ENCODE assay signal across 9 cellular contexts in the genomic region with DNA sequence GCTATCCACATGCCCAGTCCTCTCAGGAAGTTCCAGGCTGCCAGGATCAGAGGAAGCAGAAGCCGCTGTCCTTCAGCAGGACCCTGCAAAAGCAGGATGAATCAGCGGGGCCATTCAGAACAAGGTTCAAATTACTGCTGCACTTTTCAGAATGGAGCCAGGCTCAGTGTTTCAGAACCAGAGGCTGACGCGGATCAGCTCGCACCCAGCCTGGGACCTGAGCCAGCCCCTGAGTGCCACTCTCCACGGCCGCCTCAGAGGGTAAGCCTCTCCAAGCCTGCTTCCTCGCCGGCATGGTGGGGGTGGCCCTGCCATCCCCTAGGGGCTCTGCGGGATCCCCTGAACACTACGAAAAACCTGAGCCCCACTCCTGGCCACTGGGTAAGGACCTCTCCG. TPM values are rescaled to one million over a fixed set of nuclear protein-coding genes. Genes with fewer than 3 reads are reported as not detected.
A peak's percentile ranks its signal among the peaks of the same experiment; 100 is the strongest.
DNase-seq lines count a peak whose midpoint lies in the region; ATAC-seq and TF ChIP-seq lines count a peak whose summit lies in the region.
"Had no signal": no experiment of that assay in that cellular context is flagged by ENCODE, and none has a peak within 500 bp of the region (broad histone marks: within the 10 kb centered on the region; RNA-seq: fewer than 3 reads in every experiment).

No MANE protein-coding gene starts in this region.

- H3K36me3 Mint-ChIP-seq in naive thymus-derived CD8-positive, alpha-beta T cell = peaks cover 0 to 44% (median 4%) of the 10 kb centered on the region in 3 donors

- intact Hi-C loops in esophagus muscularis mucosa (cut with DNase I) = no loop called here

- no peak overlapping the region for H3K18ac ChIP-seq in mesendoderm (ENCODE audit: low read length)

- H3K9me2 ChIP-seq in MM.1S (replicated peaks; ENCODE audit: insufficient read depth, low read length) = no peaks in the 10 kb centered on the region

- H3F3A ChIP-seq in MM.1S (ENCODE audit: insufficient read depth, low read length) = peaks cover 26% of the 10 kb centered on the region

- H3K27ac ChIP-seq in esophagus muscularis mucosa (replicated peaks in 1 of 4) (peak overlapping the region in 3 of 4 donors; percentile 40 to 66 (median 54)), mesendoderm (ENCODE audit: low read depth, low read length) (no peak overlapping the region), MM.1S (ENCODE audit: low read length) (no peak overlapping the region)

- no peak overlapping the region for H3K23ac ChIP-seq in mesendoderm (ENCODE audit: low read length)

- H3K36me3 ChIP-seq in esophagus muscularis mucosa (peaks cover 0 to 4% (median 0%) of the 10 kb centered on the region in 4 donors), mesendoderm (ENCODE audit: control insufficient read depth, insufficient read depth, low read length) (no peaks in the 10 kb centered on the region), MM.1S (replicated peaks; ENCODE audit: insufficient read depth, low read length) (no peaks in the 10 kb centered on the region; the same call in 1 of the 2 replicates)

- peak overlapping the region; percentile 18 to 92 (median 85) for H3K4me3 Mint-ChIP-seq in naive thymus-derived CD8-positive, alpha-beta T cell

- H3K56ac ChIP-seq in mesendoderm (ENCODE audit: low read length) = no peak overlapping the region

- no peak overlapping the region for H3K4ac ChIP-seq in mesendoderm (ENCODE audit: low read depth, low read length)

- H3K9me3 Mint-ChIP-seq in naive thymus-derived CD8-positive, alpha-beta T cell = no peaks in the 10 kb centered on the region

- no peak overlapping the region for H4K8ac ChIP-seq in mesendoderm (ENCODE audit: low read depth, low read length)

- H3K79me1 ChIP-seq in mesendoderm (ENCODE audit: low read length) = peaks cover 30% of the 10 kb centered on the region

- TF ChIP-seq POLR2A in esophagus muscularis mucosa (IDR thresholded peaks at IDR 0.05; ENCODE audit: low read depth) = no peak

- H4K20me1 ChIP-seq in MM.1S (ENCODE audit: insufficient read depth, low read length) = no peaks in the 10 kb centered on the region

- H4K5ac ChIP-seq in mesendoderm (ENCODE audit: low read length) = no peak overlapping the region

- DNase-seq in AG09319 (ENCODE audit: extremely low read depth, low read depth) = peak; percentile 55
- peak; percentile 45 for DNase-seq in NCI-H2029 (lab: John Stamatoyannopoulos, UW)
- no peak for DNase-seq in esophagus muscularis mucosa (ENCODE audit: extremely low spot score)
- DNase-seq in naive thymus-derived CD8-positive, alpha-beta T cell = peak in 2 of 10 donors; percentile 14 to 55
- DNase-seq in mesendoderm = no peak
- DNase-seq in MM.1S = no peak
- no peak for DNase-seq in SIG-M5 treated with dmso at 0.1 percent for 504 hours (lab: John Stamatoyannopoulos, UW; ENCODE audit: unreplicated experiment)
- DNase-seq in activated naive CD4-positive, alpha-beta T cell (lab: John Stamatoyannopoulos, UW) = no peak
- DNase-seq: activated gamma-delta T cell had no signal

- H3K27me3 ChIP-seq in esophagus muscularis mucosa (no peaks in the 10 kb centered on the region), mesendoderm (ENCODE audit: insufficient read depth, low read length, poor library complexity) (no peaks in the 10 kb centered on the region), MM.1S (replicated peaks; ENCODE audit: insufficient read depth, low read length) (no peaks in the 10 kb centered on the region)

- peak overlapping the region; percentile 37 to 99 (median 97) for H3K27ac Mint-ChIP-seq in naive thymus-derived CD8-positive, alpha-beta T cell

- no peak for TF ChIP-seq EP300 in esophagus muscularis mucosa (IDR thresholded peaks at IDR 0.05)

- no peak overlapping the region for H3K4me2 ChIP-seq in mesendoderm (ENCODE audit: low read length)
- H3K4me2 ChIP-seq in MM.1S (ENCODE audit: low read depth, low read length) = no peak overlapping the region

- POLR2A ChIA-PET in naive thymus-derived CD8-positive, alpha-beta T cell (lab: Charles Lee) = interaction anchor here (0.7 to 11.0 kb wide), 3 partner anchors 13 to 42 kb away, joined by 3 to 207 read pairs (median 4); partner anchors contain the start of gene RASA3

- no peak overlapping the region for H2BK5ac ChIP-seq in mesendoderm (ENCODE audit: low read length)

- H2BK120ac ChIP-seq in mesendoderm (ENCODE audit: low read depth, low read length) = no peak overlapping the region

- no peak overlapping the region for H2AK5ac ChIP-seq in mesendoderm (ENCODE audit: low read length)

- H2AFZ ChIP-seq in MM.1S (ENCODE audit: low read length) = no peak overlapping the region

- TF ChIP-seq CTCF in AG09319 (IDR thresholded peaks at IDR 0.05; ENCODE audit: low read depth, low read length) = no peak
- TF ChIP-seq CTCF in esophagus muscularis mucosa (IDR thresholded peaks at IDR 0.05) = no peak
- TF ChIP-seq CTCF in MM.1S (IDR thresholded peaks at IDR 0.05; ENCODE audit: low read length) = no peak

- H3K4me3 ChIP-seq in esophagus muscularis mucosa = no peak overlapping the region
- H3K4me3 ChIP-seq in mesendoderm (ENCODE audit: low read length) = no peak overlapping the region
- H3K4me3 ChIP-seq in MM.1S (ENCODE audit: low read length) = no peak overlapping the region

- H3K9ac ChIP-seq in mesendoderm (ENCODE audit: low read length) = no peak overlapping the region
- no peak overlapping the region for H3K9ac ChIP-seq in MM.1S (ENCODE audit: low read length)

- peaks cover 35 to 82% (median 77%) of the 10 kb centered on the region in 4 donors for H3K4me1 Mint-ChIP-seq in naive thymus-derived CD8-positive, alpha-beta T cell

- no peaks in the 10 kb centered on the region for H3K27me3 Mint-ChIP-seq in naive thymus-derived CD8-positive, alpha-beta T cell

- WGBS in esophagus muscularis mucosa = 59% methylated on average over 9 of the region's 12 CpGs
- no CpG with 5 or more reads among the region's 12 CpGs for WGBS in mesendoderm (ENCODE audit: extremely low coverage, insufficient coverage, low lambda C conversion rate)

- no peak for ATAC-seq in naive thymus-derived CD8-positive, alpha-beta T cell

- no peaks in the 10 kb centered on the region for H3K9me3 ChIP-seq in esophagus muscularis mucosa
- no peaks in the 10 kb centered on the region for H3K9me3 ChIP-seq in MM.1S (replicated peaks; ENCODE audit: insufficient read depth, low read length)

- H3K4me1 ChIP-seq in esophagus muscularis mucosa = peaks cover 21 to 75% (median 71%) of the 10 kb centered on the region in 4 donors
- H3K4me1 ChIP-seq in mesendoderm (ENCODE audit: control insufficient read depth, low read depth, low read length) = peaks cover 10% of the 10 kb centered on the region
- peaks cover 34% of the 10 kb centered on the region for H3K4me1 ChIP-seq in MM.1S (ENCODE audit: low read length)

- H3K79me2 ChIP-seq in mesendoderm (ENCODE audit: control insufficient read depth, insufficient read depth, low read length) (peaks cover 23% of the 10 kb centered on the region), MM.1S (ENCODE audit: low read length) (peaks cover 85% of the 10 kb centered on the region)

- no peak overlapping the region for H2BK15ac ChIP-seq in mesendoderm (replicated peaks; ENCODE audit: low read depth)

RNA-seq across cellular contexts. Expression of gene RASA3, which starts 24.7 kb away (rescaled TPM):
- total RNA-seq in esophagus muscularis mucosa = 10 to 100 TPM; 29.5 to 38.1 (median 34.6) TPM
- 100 to 1,000 TPM; 194 to 196 TPM for total RNA-seq in naive thymus-derived CD8-positive, alpha-beta T cell
- 100 to 1,000 TPM in 2 of 3 donors, 10 to 100 TPM in 1; 62.2 to 169 (median 105) TPM for polyA plus RNA-seq in naive thymus-derived CD8-positive, alpha-beta T cell
- 11.0 TPM for polyA plus RNA-seq in mesendoderm (2013, experiment 1 of 2)
- 11.3 TPM for polyA plus RNA-seq in mesendoderm (2013, experiment 2 of 2)

Comparison
In these comparisons a context has a peak if more than half of its experiments do, and no peak if none do; other contexts are left out.
1. DNase-seq: peak in AG09319 (single experiment) and NCI-H2029 (single experiment); none in esophagus muscularis mucosa (single experiment), mesendoderm (single experiment), MM.1S (single experiment), SIG-M5 treated with dmso at 0.1 percent for 504 hours (single experiment) and activated naive CD4-positive, alpha-beta T cell (0 of 4).
2. H3K27ac ChIP-seq: peak in esophagus muscularis mucosa (3 of 4); none in mesendoderm (single experiment) and MM.1S (single experiment).
3. RNA of gene RASA3, which starts 24.7 kb away (total RNA-seq): 194 to 196 TPM in naive thymus-derived CD8-positive, alpha-beta T cell; 29.5 to 38.1 TPM in esophagus muscularis mucosa; every median in the first group is over 4 times any median in the second.